In the genomic region with DNA sequence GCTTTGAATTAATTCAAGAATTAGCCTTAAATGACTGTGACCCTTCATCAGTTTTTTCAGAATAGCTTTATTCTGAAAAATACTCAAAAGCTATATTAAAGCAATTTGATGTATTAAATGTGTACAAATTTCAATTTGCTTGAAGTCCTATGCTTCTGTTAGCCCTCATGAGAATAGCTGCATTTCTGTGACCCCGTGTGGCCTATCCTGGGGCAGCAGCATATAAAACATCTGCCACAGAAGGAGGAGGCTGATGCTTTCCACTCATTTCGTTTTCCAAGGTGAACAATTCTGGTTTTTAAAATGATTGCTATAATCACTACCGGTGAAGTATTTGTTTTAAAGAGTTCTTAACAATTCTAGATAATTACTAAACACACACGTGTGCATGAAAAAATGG, we compare ENCODE assay signal across 20 cellular contexts.
A peak's percentile ranks its signal among the peaks of the same experiment; 100 is the strongest.
DNase-seq lines count a peak whose midpoint lies in the region; ATAC-seq and FAIRE-seq lines count a peak whose summit lies in the region.
"Had no signal": no experiment of that assay in that cellular context is flagged by ENCODE, and none has a peak within 500 bp of the region (broad histone marks: within the 10 kb centered on the region; RNA-seq: fewer than 3 reads in every experiment).

No MANE protein-coding gene starts in this region.

- H3K36me3 Mint-ChIP-seq in naive thymus-derived CD8-positive, alpha-beta T cell, result peaks cover 8 to 36% (median 35%) of the 10 kb centered on the region in 3 donors
- H3K36me3 Mint-ChIP-seq: activated naive CD8-positive, alpha-beta T cell treated with anti-CD3 and anti-CD28 coated beads, Interleukin-2, amount 10 ng/mL, durations not matched to agents 7 days and 5 days; stimulated activated effector memory CD8-positive, alpha-beta T cell treated with anti-CD3 and anti-CD28 coated beads, Interleukin-12 subunit alpha, Interleukin-12 subunit beta, amount 100 ng/mL, for 72 hours had no signal

- DNase-seq in left ventricle myocardium superior (no peak), left cardiac atrium (no peak), SK-MEL-5 (ENCODE audit: low read depth, low spot score) (peak; percentile 22), frontal cortex (ENCODE audit: low spot score in 2 of 2) (no peak), NCI-H146 treated with DMSO at 0.1 percent for 48 hours (lab: John Stamatoyannopoulos, UW; ENCODE audit: unreplicated experiment) (no peak)
- DNase-seq in naive thymus-derived CD8-positive, alpha-beta T cell, result no peak
- DNase-seq: activated CD4-positive, alpha-beta T cell treated with anti-CD3 and anti-CD28 coated beads for 4 hours; activated naive CD8-positive, alpha-beta T cell treated with anti-CD3 and anti-CD28 coated beads, Interleukin-2, amount 10 ng/mL, durations not matched to agents 7 days and 5 days; activated T-cell treated with anti-CD3 and anti-CD28 coated beads, Interleukin-2, amount 50 U/mL, for 1 hour; cerebellar nuclear complex; hypothalamus; left lung; NCI-H2029; NCI-H526 treated with DMSO at 0.1 percent for 48 hours had no signal

- in situ Hi-C loops in SK-MEL-5 (cut with HindIII; ENCODE audit: low pct_unique_long_range_greater_than_20kb, low sequenced_read_pairs), result no loop called here

- no peaks in the 10 kb centered on the region for H3K27me3 Mint-ChIP-seq in naive thymus-derived CD8-positive, alpha-beta T cell
- H3K27me3 Mint-ChIP-seq: activated naive CD8-positive, alpha-beta T cell treated with anti-CD3 and anti-CD28 coated beads, Interleukin-2, amount 10 ng/mL, durations not matched to agents 7 days and 5 days had no signal

- ATAC-seq in left ventricle myocardium superior (peak; percentile 24), left cardiac atrium (no peak), HG02852 (IDR thresholded peaks at IDR 0.05; ENCODE audit: unreplicated experiment) (no peak), GM21381 (IDR thresholded peaks at IDR 0.05; ENCODE audit: unreplicated experiment) (no peak)
- no peak for ATAC-seq in naive thymus-derived CD8-positive, alpha-beta T cell
- ATAC-seq: left lung; sciatic nerve; stimulated activated effector memory CD8-positive, alpha-beta T cell treated with anti-CD3 and anti-CD28 coated beads, Interleukin-12 subunit alpha, Interleukin-12 subunit beta, amount 100 ng/mL, for 72 hours had no signal

- POLR2A ChIA-PET in naive thymus-derived CD8-positive, alpha-beta T cell (lab: Charles Lee), result no interaction called here

- intact Hi-C loops in left ventricle myocardium superior (cut with micrococcal nuclease), result no loop called here
- intact Hi-C loops in left cardiac atrium (cut with DNase I), result no loop called here

- H3K27ac Mint-ChIP-seq in naive thymus-derived CD8-positive, alpha-beta T cell, result no peak overlapping the region
- H3K27ac Mint-ChIP-seq: activated naive CD8-positive, alpha-beta T cell treated with anti-CD3 and anti-CD28 coated beads, Interleukin-2, amount 10 ng/mL, durations not matched to agents 7 days and 5 days; stimulated activated effector memory CD8-positive, alpha-beta T cell treated with anti-CD3 and anti-CD28 coated beads, Interleukin-12 subunit alpha, Interleukin-12 subunit beta, amount 100 ng/mL, for 72 hours; T-helper 1 cell treated with Interleukin-12 subunit alpha and Interleukin-12 subunit beta and Interleukin-4 antibody, amounts not matched to agents 30 μg/mL and 1 μg/mL, for 36 hours had no signal

- no peaks in the 10 kb centered on the region for H3K9me3 Mint-ChIP-seq in naive thymus-derived CD8-positive, alpha-beta T cell
- H3K9me3 Mint-ChIP-seq: activated naive CD8-positive, alpha-beta T cell treated with anti-CD3 and anti-CD28 coated beads, Interleukin-2, amount 10 ng/mL, durations not matched to agents 7 days and 5 days; nephron; stimulated activated effector memory CD8-positive, alpha-beta T cell treated with anti-CD3 and anti-CD28 coated beads, Interleukin-12 subunit alpha, Interleukin-12 subunit beta, amount 100 ng/mL, for 72 hours; T-helper 1 cell treated with Interleukin-12 subunit alpha and Interleukin-12 subunit beta and Interleukin-4 antibody, amounts not matched to agents 30 μg/mL and 1 μg/mL, for 36 hours had no signal

- H3K4me3 Mint-ChIP-seq in naive thymus-derived CD8-positive, alpha-beta T cell, result no peak overlapping the region
- H3K4me3 Mint-ChIP-seq: activated naive CD8-positive, alpha-beta T cell treated with anti-CD3 and anti-CD28 coated beads, Interleukin-2, amount 10 ng/mL, durations not matched to agents 7 days and 5 days; nephron; stimulated activated effector memory CD8-positive, alpha-beta T cell treated with anti-CD3 and anti-CD28 coated beads, Interleukin-12 subunit alpha, Interleukin-12 subunit beta, amount 100 ng/mL, for 72 hours; T-helper 1 cell treated with Interleukin-12 subunit alpha and Interleukin-12 subunit beta and Interleukin-4 antibody, amounts not matched to agents 30 μg/mL and 1 μg/mL, for 36 hours had no signal

- peaks cover 4 to 11% (median 7%) of the 10 kb centered on the region in 4 donors for H3K4me1 Mint-ChIP-seq in naive thymus-derived CD8-positive, alpha-beta T cell

- peak; percentile 17 for FAIRE-seq in frontal cortex (lab: Jason Lieb, UNC)
